ENCODE assay signal across 9 cellular contexts in the genomic region with DNA sequence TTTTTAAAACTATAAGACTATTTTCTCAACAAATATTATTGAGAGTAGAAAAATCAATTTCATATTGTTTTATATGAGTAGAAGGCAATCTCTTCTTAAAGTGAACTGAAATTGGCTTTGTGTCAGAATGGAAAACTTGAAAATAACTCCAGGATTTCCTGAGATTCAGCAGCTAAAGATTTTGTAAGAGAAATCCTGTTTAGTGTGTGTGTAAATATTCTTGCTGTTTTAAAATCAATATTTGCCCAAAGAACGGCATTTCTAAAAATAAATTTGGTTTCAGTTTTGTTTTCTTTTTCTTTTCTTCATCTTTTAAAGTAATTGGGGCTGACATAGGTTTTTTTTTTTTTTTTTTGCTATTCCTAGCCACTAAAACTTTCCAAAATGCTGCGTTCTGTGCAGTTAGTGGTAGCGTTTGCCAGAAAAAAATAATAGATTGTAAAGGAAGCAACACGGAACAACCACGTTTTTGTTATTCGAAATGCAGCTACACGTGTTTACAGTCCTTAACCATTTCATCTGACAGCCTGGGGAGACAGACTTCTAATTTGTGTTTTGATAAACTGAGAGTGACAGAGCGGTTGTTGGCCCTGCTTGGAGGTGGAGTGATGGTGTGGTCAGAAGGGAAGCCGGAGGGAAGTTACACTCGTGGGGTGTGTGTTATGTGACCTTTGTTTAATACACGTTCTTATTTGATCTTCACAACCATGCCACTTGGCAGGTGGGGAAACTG. TPM values are rescaled to one million over a fixed set of nuclear protein-coding genes. Genes with fewer than 3 reads are reported as not detected.
DNase-seq lines count a peak whose midpoint lies in the region; ATAC-seq and TF ChIP-seq lines count a peak whose summit lies in the region.
"Had no signal": no experiment of that assay in that cellular context is flagged by ENCODE, and none has a peak within 500 bp of the region (broad histone marks: within the 10 kb centered on the region; RNA-seq: fewer than 3 reads in every experiment).

No MANE protein-coding gene starts in this region.

- intact Hi-C loops in thyroid gland (cut with DNase I) = no loop called here

- peak overlapping the region; percentile 69 for H3K4me2 ChIP-seq in OCI-LY1 (ENCODE audit: low read length)

- H3F3A ChIP-seq in OCI-LY1 (ENCODE audit: insufficient read depth, low read length) = no peaks in the 10 kb centered on the region

- no peaks in the 10 kb centered on the region for H3K9me2 ChIP-seq in OCI-LY1 (ENCODE audit: low read depth, low read length)

- no peaks in the 10 kb centered on the region; the same call in 1 of the 2 replicates for H3K27me3 ChIP-seq in OCI-LY1 (ENCODE audit: insufficient read depth, low read length)
- no peaks in the 10 kb centered on the region for H3K27me3 ChIP-seq in thyroid gland

- no peaks in the 10 kb centered on the region for H4K20me1 ChIP-seq in OCI-LY1 (ENCODE audit: insufficient read depth, low read length)

- H3K9me3 ChIP-seq in OCI-LY1 (ENCODE audit: low read length) = no peaks in the 10 kb centered on the region
- no peaks in the 10 kb centered on the region for H3K9me3 ChIP-seq in thyroid gland

- H3K4me3 ChIP-seq in OCI-LY1 (ENCODE audit: low read depth, low read length, poor library complexity, severe bottlenecking) = peak overlapping the region; percentile 30
- H3K4me3 ChIP-seq in fibroblast of villous mesenchyme (ENCODE audit: low read depth, low read length) = peak overlapping the region; percentile 35
- H3K4me3 ChIP-seq in thyroid gland (replicated peaks in 1 of 3) = no peak overlapping the region

- peak overlapping the region; percentile 23; the same call in 1 of the 2 replicates for H2AFZ ChIP-seq in OCI-LY1 (ENCODE audit: low read length)

- H3K4me1 ChIP-seq in OCI-LY1 (ENCODE audit: insufficient read depth, low read length, severe bottlenecking) (peaks cover 21% of the 10 kb centered on the region), thyroid gland (peaks cover 18 to 43% of the 10 kb centered on the region in 2 donors)

- TF ChIP-seq POLR2A in thyroid gland (IDR thresholded peaks at IDR 0.05) = no peak

- DNase-seq in fibroblast of villous mesenchyme (ENCODE audit: low read depth) (no peak), thyroid gland (no peak), globus pallidus (ENCODE audit: low spot score) (no peak)
- no peak for DNase-seq in stimulated activated CD4-positive, alpha-beta T cell treated with anti-CD3 and anti-CD28 coated beads, Interleukin-12 subunit alpha, Interleukin-12 subunit beta, amount 100 ng/mL, for 4 hours
- DNase-seq in activated CD8-positive, alpha-beta memory T cell treated with anti-CD3 and anti-CD28 coated beads, Interleukin-2, amount 50 U/mL, for 4 hours = no peak
- DNase-seq: IMR-90 had no signal

- peak overlapping the region; percentile 30; the same call in 1 of the 2 replicates for H3K9ac ChIP-seq in OCI-LY1 (ENCODE audit: low read length)

- H3K36me3 ChIP-seq in OCI-LY1 (ENCODE audit: insufficient read depth, low read length) (no peaks in the 10 kb centered on the region), thyroid gland (no peaks in the 10 kb centered on the region)

- H3K27ac ChIP-seq in OCI-LY1 (ENCODE audit: low read depth, low read length, poor library complexity, severe bottlenecking) (peak overlapping the region; percentile 3), thyroid gland (peak overlapping the region in 2 of 3 donors; percentile 53 to 56)

- H3K79me2 ChIP-seq in OCI-LY1 (ENCODE audit: insufficient read depth, low read length) = no peaks in the 10 kb centered on the region

- ATAC-seq in GM18499 (IDR thresholded peaks at IDR 0.05; ENCODE audit: insufficient read depth, unreplicated experiment) (peak; percentile 12), HG02588 (IDR thresholded peaks at IDR 0.05; ENCODE audit: unreplicated experiment) (peak; percentile 24)

- 48 to 49% methylated on average over 11 of the region's 11 CpGs for WGBS in thyroid gland, 2 donors

- TF ChIP-seq CTCF in OCI-LY1 (IDR thresholded peaks at IDR 0.05; ENCODE audit: low read length) = no peak
- TF ChIP-seq CTCF in fibroblast of villous mesenchyme (IDR thresholded peaks at IDR 0.05; ENCODE audit: insufficient read depth, low read depth, low read length) = no peak
- TF ChIP-seq CTCF in thyroid gland (IDR thresholded peaks at IDR 0.05) = no peak

RNA-seq across cellular contexts. Expression of a gene that starts 21.6 kb away (rescaled TPM):
- total RNA-seq in fibroblast of villous mesenchyme (under 0.01 and 0.86 TPM in 2 replicates), thyroid gland (1 to 10 TPM in 3 of 4 donors, under 1 TPM in 1; 0.33 to 2.4 (median 1.3) TPM)
- total RNA-seq: IMR-90 had no signal

Comparison
In these comparisons a context has a peak if more than half of its experiments do, and no peak if none do; other contexts are left out.
1. H3K4me3 ChIP-seq: peak in OCI-LY1 (single experiment) and fibroblast of villous mesenchyme (single experiment); none in thyroid gland (0 of 3).